12 cellular contexts compared by ENCODE assay signal in genomic region chr5:143062379-143062778, GRCh38.
"Had no signal": no experiment of that assay in that cellular context is flagged by ENCODE, and none has a peak within 500 bp of the region (broad histone marks: within the 10 kb centered on the region; RNA-seq: fewer than 3 reads in every experiment).

No MANE protein-coding gene starts in this region.

- H3K27ac Mint-ChIP-seq: activated B cell treated with CpG ODN at 0.5 μM for 24 hours; activated CD4-positive, alpha-beta T cell treated with anti-CD3 and anti-CD28 coated beads, Interleukin-2, amount 10 ng/mL, durations not matched to agents 24 days and 14 days; activated naive CD4-positive, alpha-beta T cell treated with anti-CD3 and anti-CD28 coated beads, Interleukin-2, amount 10 ng/mL, durations not matched to agents 7 days and 5 days; activated T-helper 2 cell treated with anti-CD3 and anti-CD28 coated beads, Interferon-gamma antibody, Interleukin-2, Interleukin-4, amounts not matched to agents 10 μg/mL and 5 μg/mL and 100 μg/mL, durations not matched to agents 14 hours and 24 hours and 36 hours had no signal

- H3K27ac ChIP-seq: body of pancreas, lower lobe of right lung, parathyroid adenoma, thyroid gland had no signal

- DNase-seq: activated B cell treated with CpG ODN at 0.5 μM for 24 hours; activated CD4-positive, alpha-beta T cell treated with anti-CD3 and anti-CD28 coated beads, Interleukin-2, amount 10 ng/mL, durations not matched to agents 24 days and 14 days; activated naive CD4-positive, alpha-beta T cell treated with anti-CD3 and anti-CD28 coated beads, Interleukin-2, amount 10 ng/mL, durations not matched to agents 7 days and 5 days; esophagus squamous epithelium; lower lobe of right lung; retina; T-helper 2 cell had no signal

- H3K4me1 ChIP-seq: body of pancreas had no signal

- H3K36me3 ChIP-seq: lower lobe of right lung, thyroid gland had no signal

- ATAC-seq: body of pancreas had no signal

- H3K4me3 ChIP-seq: body of pancreas, esophagus squamous epithelium, lower lobe of right lung, skin epidermis, thyroid gland had no signal

- H3K27me3 ChIP-seq: body of pancreas, esophagus squamous epithelium, thyroid gland had no signal

- H3K4me3 Mint-ChIP-seq: activated B cell treated with CpG ODN at 0.5 μM for 24 hours; activated CD4-positive, alpha-beta T cell treated with anti-CD3 and anti-CD28 coated beads, Interleukin-2, amount 10 ng/mL, durations not matched to agents 24 days and 14 days; activated naive CD4-positive, alpha-beta T cell treated with anti-CD3 and anti-CD28 coated beads, Interleukin-2, amount 10 ng/mL, durations not matched to agents 7 days and 5 days had no signal

- H3K9me3 Mint-ChIP-seq: activated B cell treated with CpG ODN at 0.5 μM for 24 hours; activated naive CD4-positive, alpha-beta T cell treated with anti-CD3 and anti-CD28 coated beads, Interleukin-2, amount 10 ng/mL, durations not matched to agents 7 days and 5 days; activated T-helper 2 cell treated with anti-CD3 and anti-CD28 coated beads, Interferon-gamma antibody, Interleukin-2, Interleukin-4, amounts not matched to agents 10 μg/mL and 5 μg/mL and 100 μg/mL, durations not matched to agents 14 hours and 24 hours and 36 hours had no signal

- H3K9me3 ChIP-seq: body of pancreas, esophagus squamous epithelium, lower lobe of right lung, thyroid gland had no signal

- H3K27me3 Mint-ChIP-seq: activated B cell treated with CpG ODN at 0.5 μM for 24 hours; activated CD4-positive, alpha-beta T cell treated with anti-CD3 and anti-CD28 coated beads, Interleukin-2, amount 10 ng/mL, durations not matched to agents 24 days and 14 days; activated naive CD4-positive, alpha-beta T cell treated with anti-CD3 and anti-CD28 coated beads, Interleukin-2, amount 10 ng/mL, durations not matched to agents 7 days and 5 days had no signal
